1 cellular context compared by ENCODE assay signal in the genomic region with DNA sequence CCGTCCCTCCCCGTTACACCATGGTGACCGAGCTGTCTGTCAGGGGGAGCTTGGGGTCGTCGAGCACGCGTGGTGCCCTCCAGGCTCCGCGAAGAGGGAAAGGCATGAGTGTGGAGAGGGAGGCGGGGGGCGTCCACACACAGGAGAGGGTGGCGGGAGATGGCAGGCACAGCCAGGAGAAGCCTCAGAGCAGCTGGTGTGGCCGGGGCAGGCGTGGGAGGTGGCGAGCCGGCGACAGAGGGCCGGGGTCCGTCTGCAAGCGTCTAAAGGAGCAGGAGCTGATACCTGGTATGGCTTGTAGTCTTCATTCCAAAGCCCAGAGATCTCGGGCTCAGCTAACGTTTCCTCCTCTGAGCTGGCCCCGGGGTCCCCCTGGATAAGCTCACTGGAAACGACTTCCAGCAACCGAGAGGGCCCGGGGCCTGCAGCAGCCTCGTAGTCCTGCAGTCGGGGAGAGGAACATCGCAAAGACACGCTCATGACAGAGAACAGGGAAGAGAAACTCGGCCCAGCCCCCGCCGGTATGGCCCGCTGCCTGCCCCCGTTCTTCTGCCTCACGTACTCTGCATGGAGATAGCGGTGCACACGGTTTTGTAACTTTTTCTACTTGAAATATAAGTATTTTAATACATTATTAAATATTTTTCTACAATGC.
TF ChIP-seq lines count a peak whose summit lies in the region.

No MANE protein-coding gene starts in this region.

TF ChIP-seq in GM23338, 12 proteins besides CTCF, POLR2A, EP300 and RAD21 (continued from another document):
- TF ChIP-seq, protein P1, sequence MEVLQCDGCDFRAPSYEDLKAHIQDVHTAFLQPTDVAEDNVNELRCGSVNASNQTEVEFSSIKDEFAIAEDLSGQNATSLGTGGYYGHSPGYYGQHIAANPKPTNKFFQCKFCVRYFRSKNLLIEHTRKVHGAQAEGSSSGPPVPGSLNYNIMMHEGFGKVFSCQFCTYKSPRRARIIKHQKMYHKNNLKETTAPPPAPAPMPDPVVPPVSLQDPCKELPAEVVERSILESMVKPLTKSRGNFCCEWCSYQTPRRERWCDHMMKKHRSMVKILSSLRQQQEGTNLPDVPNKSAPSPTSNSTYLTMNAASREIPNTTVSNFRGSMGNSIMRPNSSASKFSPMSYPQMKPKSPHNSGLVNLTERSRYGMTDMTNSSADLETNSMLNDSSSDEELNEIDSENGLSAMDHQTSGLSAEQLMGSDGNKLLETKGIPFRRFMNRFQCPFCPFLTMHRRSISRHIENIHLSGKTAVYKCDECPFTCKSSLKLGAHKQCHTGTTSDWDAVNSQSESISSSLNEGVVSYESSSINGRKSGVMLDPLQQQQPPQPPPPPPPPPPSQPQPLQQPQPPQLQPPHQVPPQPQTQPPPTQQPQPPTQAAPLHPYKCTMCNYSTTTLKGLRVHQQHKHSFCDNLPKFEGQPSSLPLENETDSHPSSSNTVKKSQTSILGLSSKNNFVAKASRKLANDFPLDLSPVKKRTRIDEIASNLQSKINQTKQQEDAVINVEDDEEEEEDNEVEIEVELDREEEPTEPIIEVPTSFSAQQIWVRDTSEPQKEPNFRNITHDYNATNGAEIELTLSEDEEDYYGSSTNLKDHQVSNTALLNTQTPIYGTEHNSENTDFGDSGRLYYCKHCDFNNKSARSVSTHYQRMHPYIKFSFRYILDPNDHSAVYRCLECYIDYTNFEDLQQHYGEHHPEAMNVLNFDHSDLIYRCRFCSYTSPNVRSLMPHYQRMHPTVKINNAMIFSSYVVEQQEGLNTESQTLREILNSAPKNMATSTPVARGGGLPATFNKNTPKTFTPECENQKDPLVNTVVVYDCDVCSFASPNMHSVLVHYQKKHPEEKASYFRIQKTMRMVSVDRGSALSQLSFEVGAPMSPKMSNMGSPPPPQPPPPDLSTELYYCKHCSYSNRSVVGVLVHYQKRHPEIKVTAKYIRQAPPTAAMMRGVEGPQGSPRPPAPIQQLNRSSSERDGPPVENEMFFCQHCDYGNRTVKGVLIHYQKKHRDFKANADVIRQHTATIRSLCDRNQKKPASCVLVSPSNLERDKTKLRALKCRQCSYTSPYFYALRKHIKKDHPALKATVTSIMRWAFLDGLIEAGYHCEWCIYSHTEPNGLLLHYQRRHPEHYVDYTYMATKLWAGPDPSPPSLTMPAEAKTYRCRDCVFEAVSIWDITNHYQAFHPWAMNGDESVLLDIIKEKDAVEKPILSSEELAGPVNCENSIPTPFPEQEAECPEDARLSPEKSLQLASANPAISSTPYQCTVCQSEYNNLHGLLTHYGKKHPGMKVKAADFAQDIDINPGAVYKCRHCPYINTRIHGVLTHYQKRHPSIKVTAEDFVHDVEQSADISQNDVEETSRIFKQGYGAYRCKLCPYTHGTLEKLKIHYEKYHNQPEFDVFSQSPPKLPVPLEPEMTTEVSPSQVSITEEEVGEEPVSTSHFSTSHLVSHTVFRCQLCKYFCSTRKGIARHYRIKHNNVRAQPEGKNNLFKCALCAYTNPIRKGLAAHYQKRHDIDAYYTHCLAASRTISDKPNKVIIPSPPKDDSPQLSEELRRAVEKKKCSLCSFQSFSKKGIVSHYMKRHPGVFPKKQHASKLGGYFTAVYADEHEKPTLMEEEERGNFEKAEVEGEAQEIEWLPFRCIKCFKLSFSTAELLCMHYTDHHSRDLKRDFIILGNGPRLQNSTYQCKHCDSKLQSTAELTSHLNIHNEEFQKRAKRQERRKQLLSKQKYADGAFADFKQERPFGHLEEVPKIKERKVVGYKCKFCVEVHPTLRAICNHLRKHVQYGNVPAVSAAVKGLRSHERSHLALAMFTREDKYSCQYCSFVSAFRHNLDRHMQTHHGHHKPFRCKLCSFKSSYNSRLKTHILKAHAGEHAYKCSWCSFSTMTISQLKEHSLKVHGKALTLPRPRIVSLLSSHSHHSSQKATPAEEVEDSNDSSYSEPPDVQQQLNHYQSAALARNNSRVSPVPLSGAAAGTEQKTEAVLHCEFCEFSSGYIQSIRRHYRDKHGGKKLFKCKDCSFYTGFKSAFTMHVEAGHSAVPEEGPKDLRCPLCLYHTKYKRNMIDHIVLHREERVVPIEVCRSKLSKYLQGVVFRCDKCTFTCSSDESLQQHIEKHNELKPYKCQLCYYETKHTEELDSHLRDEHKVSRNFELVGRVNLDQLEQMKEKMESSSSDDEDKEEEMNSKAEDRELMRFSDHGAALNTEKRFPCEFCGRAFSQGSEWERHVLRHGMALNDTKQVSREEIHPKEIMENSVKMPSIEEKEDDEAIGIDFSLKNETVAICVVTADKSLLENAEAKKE (CRISPR knock-in tag; IDR thresholded peaks at IDR 0.05) = no peak
- no peak for TF ChIP-seq NANOG (IDR thresholded peaks at IDR 0.05; ENCODE audit: borderline replicate concordance)
- TF ChIP-seq STAT1 (IDR thresholded peaks at IDR 0.05; ENCODE audit: unreplicated experiment) = no peak
